ENCODE assay signal across 1 cellular context in genomic region chr2:208253518-208254117, GRCh38.
TF ChIP-seq lines count a peak whose summit lies in the region.

No MANE protein-coding gene starts in this region.

TF ChIP-seq in HepG2, 621 proteins besides CTCF, POLR2A, EP300 and RAD21 (continued from another document and continues in another):
- TF ChIP-seq ZNF281 (CRISPR knock-in tag; IDR thresholded peaks at IDR 0.05; ENCODE audit: borderline replicate concordance): no peak
- peak; percentile 47; the same call in 1 of the 2 replicates for TF ChIP-seq TCF7L2 (IDR thresholded peaks at IDR 0.05; ENCODE audit: low read depth, low read length)
- TF ChIP-seq ZNF136 (CRISPR knock-in tag; IDR thresholded peaks at IDR 0.05; ENCODE audit: low read depth): 0 out of 2 replicates have a peak, but pooled peaks have one; percentile 22
- 0 out of 2 replicates have a peak, but pooled peaks have one; percentile 22 for TF ChIP-seq ATF5 (CRISPR knock-in tag; IDR thresholded peaks at IDR 0.05; ENCODE audit: low read depth)
- 0 out of 2 replicates have a peak, but pooled peaks have one; percentile 6 for TF ChIP-seq PAX8 (CRISPR knock-in tag; IDR thresholded peaks at IDR 0.05; ENCODE audit: borderline replicate concordance)
- no peak for TF ChIP-seq IRF2 (CRISPR knock-in tag; IDR thresholded peaks at IDR 0.05)
- no peak for TF ChIP-seq DNMT1 (CRISPR knock-in tag; IDR thresholded peaks at IDR 0.05)
- TF ChIP-seq ZC3H13 (CRISPR knock-in tag; IDR thresholded peaks at IDR 0.05): 0 out of 2 replicates have a peak, but pooled peaks have one; percentile 66
- no peak for TF ChIP-seq ZFYVE20 (CRISPR knock-in tag; IDR thresholded peaks at IDR 0.05; ENCODE audit: borderline replicate concordance, low read depth)
- no peak for TF ChIP-seq ZNF510 (CRISPR knock-in tag; IDR thresholded peaks at IDR 0.05; ENCODE audit: low read depth)
- no peak for TF ChIP-seq TSC22D2 (CRISPR knock-in tag; IDR thresholded peaks at IDR 0.05; ENCODE audit: borderline replicate concordance)
- no peak for TF ChIP-seq DRAP1 (CRISPR knock-in tag; IDR thresholded peaks at IDR 0.05)
- TF ChIP-seq GMEB2 (CRISPR knock-in tag; IDR thresholded peaks at IDR 0.05; ENCODE audit: low read depth): 0 out of 2 replicates have a peak, but pooled peaks have one; percentile 15
- TF ChIP-seq ZNF710 (CRISPR knock-in tag; IDR thresholded peaks at IDR 0.05; ENCODE audit: borderline replicate concordance): no peak
- peak; percentile 72; the same call in 1 of the 2 replicates for TF ChIP-seq ZSCAN9 (CRISPR knock-in tag; IDR thresholded peaks at IDR 0.05; ENCODE audit: borderline replicate concordance)
- no peak for TF ChIP-seq ZSCAN22 (CRISPR knock-in tag; IDR thresholded peaks at IDR 0.05)
- TF ChIP-seq ZNF775 (CRISPR knock-in tag; IDR thresholded peaks at IDR 0.05; ENCODE audit: borderline replicate concordance): peak; percentile 96
- peak; percentile 41; the same call in 1 of the 2 replicates for TF ChIP-seq ELF4 (CRISPR knock-in tag; IDR thresholded peaks at IDR 0.05; ENCODE audit: borderline replicate concordance)
- TF ChIP-seq FOXO4 (CRISPR knock-in tag; conservative IDR thresholded peaks at IDR 0.05): peak; percentile 96; the same call in 1 of the 2 replicates
- TF ChIP-seq NAIF1 (CRISPR knock-in tag; IDR thresholded peaks at IDR 0.05; ENCODE audit: borderline replicate concordance): peak; percentile 46; the same call in 1 of the 2 replicates
- TF ChIP-seq SIX1 (CRISPR knock-in tag; IDR thresholded peaks at IDR 0.05; ENCODE audit: borderline replicate concordance): peak; percentile 18; the same call in 1 of the 2 replicates
- no peak for TF ChIP-seq MAX (IDR thresholded peaks at IDR 0.05)
- TF ChIP-seq NCOR1 (IDR thresholded peaks at IDR 0.05; ENCODE audit: borderline replicate concordance, low read length): peak; percentile 85
- TF ChIP-seq ZNF451 (CRISPR knock-in tag; IDR thresholded peaks at IDR 0.05): no peak
- TF ChIP-seq ZNF816 (CRISPR knock-in tag; IDR thresholded peaks at IDR 0.05; ENCODE audit: borderline replicate concordance): peak; percentile 52
- 0 out of 2 replicates have a peak, but pooled peaks have one; percentile 17 for TF ChIP-seq CEBPZ (IDR thresholded peaks at IDR 0.05; ENCODE audit: low read length)
- TF ChIP-seq GABPB1 (CRISPR knock-in tag; IDR thresholded peaks at IDR 0.05): no peak
- 0 out of 2 replicates have a peak, but pooled peaks have one; percentile 1 for TF ChIP-seq SMC3 (IDR thresholded peaks at IDR 0.05; ENCODE audit: low read length)
- TF ChIP-seq TGIF2 (CRISPR knock-in tag; IDR thresholded peaks at IDR 0.05): no peak
- TF ChIP-seq CHD4 (IDR thresholded peaks at IDR 0.05; ENCODE audit: borderline replicate concordance, low read length): no peak
- TF ChIP-seq HOXA5 (CRISPR knock-in tag; IDR thresholded peaks at IDR 0.05): no peak
- no peak; the same call in 1 of the 2 replicates for TF ChIP-seq RCOR2 (CRISPR knock-in tag; IDR thresholded peaks at IDR 0.05)
- no peak for TF ChIP-seq HOXA3 (CRISPR knock-in tag; IDR thresholded peaks at IDR 0.05)
- TF ChIP-seq ZNF143 (CRISPR knock-in tag; IDR thresholded peaks at IDR 0.05): no peak
- no peak for TF ChIP-seq TFDP2 (CRISPR knock-in tag; IDR thresholded peaks at IDR 0.05)
- peak; percentile 96 for TF ChIP-seq PPARG (CRISPR knock-in tag; conservative IDR thresholded peaks at IDR 0.05)
- TF ChIP-seq MLX (CRISPR knock-in tag; IDR thresholded peaks at IDR 0.05): peak; percentile 82
- TF ChIP-seq KDM6A (CRISPR knock-in tag; IDR thresholded peaks at IDR 0.05; ENCODE audit: low read depth): 0 out of 2 replicates have a peak, but pooled peaks have one; percentile 78
- no peak for TF ChIP-seq ZNF770 (CRISPR knock-in tag; IDR thresholded peaks at IDR 0.05)
- 0 out of 2 replicates have a peak, but pooled peaks have one; percentile 19 for TF ChIP-seq IRF1 (CRISPR knock-in tag; IDR thresholded peaks at IDR 0.05; ENCODE audit: low read depth)
- no peak for TF ChIP-seq ZNF703 (CRISPR knock-in tag; IDR thresholded peaks at IDR 0.05; ENCODE audit: borderline replicate concordance)
- peak; percentile 86 for TF ChIP-seq ZNF264 (CRISPR knock-in tag; IDR thresholded peaks at IDR 0.05)
- TF ChIP-seq MBD4 (IDR thresholded peaks at IDR 0.05; ENCODE audit: borderline replicate concordance, low read length): peak; percentile 49; the same call in 1 of the 2 replicates
- TF ChIP-seq MIER2 (CRISPR knock-in tag; IDR thresholded peaks at IDR 0.05): no peak
